8 cellular contexts compared by ENCODE assay signal in the genomic region with DNA sequence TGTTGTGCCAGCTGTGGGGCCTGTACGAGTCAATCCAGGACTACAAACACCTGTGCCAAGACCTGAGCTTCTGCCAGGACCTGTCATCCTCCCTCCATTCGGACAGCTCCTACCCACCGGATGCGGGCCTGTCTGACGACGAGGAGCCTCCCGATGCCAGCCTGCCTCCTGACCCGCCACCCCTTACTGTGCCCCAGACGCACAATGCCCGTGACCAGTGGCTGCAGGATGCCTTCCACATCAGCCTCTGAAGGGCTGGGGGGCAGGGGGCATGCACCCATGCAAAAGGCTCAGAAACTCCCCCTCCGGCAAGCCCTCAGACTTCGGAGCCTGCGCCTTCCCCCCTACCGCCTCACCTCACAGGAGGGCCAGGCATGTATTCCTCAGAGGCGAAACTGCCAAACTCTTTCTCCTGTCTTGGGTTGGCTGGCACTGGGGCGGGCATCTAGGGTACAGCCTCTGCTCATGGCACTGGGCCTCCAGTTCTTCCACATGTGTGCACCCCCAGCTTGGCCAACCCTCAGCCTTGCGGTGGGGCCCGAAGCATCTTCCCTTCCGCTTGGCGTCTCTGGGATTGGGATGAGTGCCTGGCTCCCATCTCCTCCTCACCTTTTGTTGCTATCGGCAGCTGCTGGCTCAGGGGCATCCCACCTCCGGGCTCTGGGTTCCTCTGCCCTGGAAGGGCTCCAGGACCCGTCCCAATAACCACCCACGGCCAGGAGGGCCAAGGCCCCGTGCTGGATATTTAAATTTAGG. TPM values are rescaled to one million over a fixed set of nuclear protein-coding genes. Genes with fewer than 3 reads are reported as not detected.
DNase-seq lines count a peak whose midpoint lies in the region; ATAC-seq lines count a peak whose summit lies in the region.

No MANE protein-coding gene starts in this region.

- no peak for ATAC-seq in activated T-cell treated with anti-CD3 and anti-CD28 coated beads, Interleukin-2, amount 50 U/mL, for 72 hours (replicated peaks in 1 of 2)
- no peak for ATAC-seq in stimulated activated naive CD8-positive, alpha-beta T cell treated with anti-CD3 and anti-CD28 coated beads, Interleukin-15, amount 100 ng/mL, for 72 hours
- ATAC-seq in GM19463 (IDR thresholded peaks at IDR 0.05; ENCODE audit: unreplicated experiment) = no peak

- peaks cover 9% of the 10 kb centered on the region for H3K4me1 ChIP-seq in iPS-15b (ENCODE audit: control insufficient read depth, insufficient read depth, low read length)

- peak overlapping the region; percentile 64 for H3K4me3 ChIP-seq in iPS-15b (ENCODE audit: low read depth, low read length)

- DNase-seq in DMS53 (lab: John Stamatoyannopoulos, UW) (peak; percentile 43), DMS53 treated with DMSO at 0.1 percent for 48 hours (lab: John Stamatoyannopoulos, UW; ENCODE audit: unreplicated experiment) (no peak), NCI-H2171 treated with DMSO at 0.1 percent for 48 hours (lab: John Stamatoyannopoulos, UW) (no peak), DMS153 (lab: John Stamatoyannopoulos, UW) (no peak)
- peak in 1 of 2 donors; percentile 35 for DNase-seq in activated T-cell treated with anti-CD3 and anti-CD28 coated beads, Interleukin-2, amount 50 U/mL, for 72 hours
- peak in 1 of 2 donors; percentile 44 for DNase-seq in stimulated activated naive CD8-positive, alpha-beta T cell treated with anti-CD3 and anti-CD28 coated beads, Interleukin-15, amount 100 ng/mL, for 72 hours

- H3K36me3 ChIP-seq in iPS-15b (ENCODE audit: control insufficient read depth, insufficient read depth, low read length) = peaks cover 3% of the 10 kb centered on the region

- peak overlapping the region; percentile 91 to 93 for H3K4me3 Mint-ChIP-seq in activated T-cell treated with anti-CD3 and anti-CD28 coated beads, Interleukin-2, amount 50 U/mL, for 72 hours
- H3K4me3 Mint-ChIP-seq in stimulated activated naive CD8-positive, alpha-beta T cell treated with anti-CD3 and anti-CD28 coated beads, Interleukin-15, amount 100 ng/mL, for 72 hours = peak overlapping the region; percentile 90 to 91

- H3K27ac Mint-ChIP-seq in activated T-cell treated with anti-CD3 and anti-CD28 coated beads, Interleukin-2, amount 50 U/mL, for 72 hours = peak overlapping the region; percentile 71
- H3K27ac Mint-ChIP-seq in stimulated activated naive CD8-positive, alpha-beta T cell treated with anti-CD3 and anti-CD28 coated beads, Interleukin-15, amount 100 ng/mL, for 72 hours = peak overlapping the region; percentile 90 to 92

- H3K9me3 ChIP-seq in iPS-15b (ENCODE audit: control insufficient read depth, insufficient read depth, low read length) = no peaks in the 10 kb centered on the region

- peaks cover 63% of the 10 kb centered on the region for H3K4me1 Mint-ChIP-seq in activated T-cell treated with anti-CD3 and anti-CD28 coated beads, Interleukin-2, amount 50 U/mL, for 72 hours (ENCODE audit: low read depth)
- H3K4me1 Mint-ChIP-seq in stimulated activated naive CD8-positive, alpha-beta T cell treated with anti-CD3 and anti-CD28 coated beads, Interleukin-15, amount 100 ng/mL, for 72 hours = peaks cover 77% of the 10 kb centered on the region

- peaks cover 38% of the 10 kb centered on the region for H3K27me3 ChIP-seq in iPS-15b (ENCODE audit: control insufficient read depth, insufficient read depth, low read length)

- no peak overlapping the region for H3K9ac ChIP-seq in iPS-15b (ENCODE audit: low read depth, low read length)

- H3K36me3 Mint-ChIP-seq in activated T-cell treated with anti-CD3 and anti-CD28 coated beads, Interleukin-2, amount 50 U/mL, for 72 hours (ENCODE audit: insufficient read depth in 2 of 2) = peaks cover 13 to 15% of the 10 kb centered on the region in 2 donors

- no peaks in the 10 kb centered on the region for H3K27me3 Mint-ChIP-seq in activated T-cell treated with anti-CD3 and anti-CD28 coated beads, Interleukin-2, amount 50 U/mL, for 72 hours (ENCODE audit: low read depth)
- H3K27me3 Mint-ChIP-seq in stimulated activated naive CD8-positive, alpha-beta T cell treated with anti-CD3 and anti-CD28 coated beads, Interleukin-15, amount 100 ng/mL, for 72 hours = no peaks in the 10 kb centered on the region

- H3K9me3 Mint-ChIP-seq in activated T-cell treated with anti-CD3 and anti-CD28 coated beads, Interleukin-2, amount 50 U/mL, for 72 hours = no peaks in the 10 kb centered on the region
- no peaks in the 10 kb centered on the region for H3K9me3 Mint-ChIP-seq in stimulated activated naive CD8-positive, alpha-beta T cell treated with anti-CD3 and anti-CD28 coated beads, Interleukin-15, amount 100 ng/mL, for 72 hours

RNA-seq across cellular contexts. Expression of a gene that starts 1.2 kb away (rescaled TPM):
- 10 to 100 TPM; 21.4 to 26.7 TPM for total RNA-seq in activated T-cell treated with anti-CD3 and anti-CD28 coated beads, Interleukin-2, amount 50 U/mL, for 72 hours

RNA-seq across cellular contexts. Expression of a gene that starts 2.3 kb away (rescaled TPM):
- 100 to 1,000 TPM in 1 of 2 donors, 10 to 100 TPM in 1; 93.9 to 113 TPM for total RNA-seq in activated T-cell treated with anti-CD3 and anti-CD28 coated beads, Interleukin-2, amount 50 U/mL, for 72 hours

RNA-seq across cellular contexts. Expression of a gene that starts 3.3 kb away (rescaled TPM):
- total RNA-seq in activated T-cell treated with anti-CD3 and anti-CD28 coated beads, Interleukin-2, amount 50 U/mL, for 72 hours = 10 to 100 TPM; 23.5 to 25.1 TPM

RNA-seq across cellular contexts. Expression of a gene that starts 15.4 kb away (rescaled TPM):
- 100 to 1,000 TPM; 106 TPM for total RNA-seq in activated T-cell treated with anti-CD3 and anti-CD28 coated beads, Interleukin-2, amount 50 U/mL, for 72 hours

RNA-seq across cellular contexts. Expression of a gene that starts 22.0 kb away (rescaled TPM):
- total RNA-seq in activated T-cell treated with anti-CD3 and anti-CD28 coated beads, Interleukin-2, amount 50 U/mL, for 72 hours = under 1 TPM; 0.34 to 0.39 TPM
